Comparison of ENCODE assay signal across 12 cellular contexts in the genomic region with DNA sequence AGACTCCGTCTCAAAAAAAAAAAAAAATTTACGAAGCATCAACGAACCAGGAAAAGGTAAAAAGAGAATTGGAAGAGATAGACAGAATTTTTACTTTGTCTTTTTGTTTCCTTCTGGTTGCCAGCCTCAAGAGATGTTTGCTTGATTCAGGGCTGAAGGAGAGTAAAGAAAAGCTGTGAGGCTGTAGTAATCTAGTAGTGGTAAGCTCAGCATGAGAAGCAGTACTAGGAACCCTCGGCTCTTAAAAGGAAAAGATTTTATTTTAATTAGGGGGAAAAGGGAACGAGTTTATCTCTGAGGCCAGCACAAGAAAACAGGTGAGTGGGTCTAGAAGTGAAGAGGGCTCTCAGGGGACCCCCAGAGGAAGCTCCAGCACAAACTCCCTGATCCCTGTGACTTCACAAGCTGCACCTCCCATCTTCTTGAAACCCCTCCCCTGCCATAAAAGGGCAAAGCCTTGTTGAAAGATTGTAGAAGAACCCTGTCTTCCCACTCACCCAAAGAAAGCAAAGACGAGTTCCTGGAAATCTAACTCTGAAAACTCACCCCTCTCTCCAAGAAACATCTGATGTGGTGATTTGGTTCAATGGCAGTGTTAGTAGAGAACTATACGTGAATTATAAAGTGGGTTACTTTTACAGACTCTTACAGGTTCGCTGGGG. TPM values are rescaled to one million over a fixed set of nuclear protein-coding genes. Genes with fewer than 3 reads are reported as not detected.
DNase-seq lines count a peak whose midpoint lies in the region; ATAC-seq and TF ChIP-seq lines count a peak whose summit lies in the region.
"Had no signal": no experiment of that assay in that cellular context is flagged by ENCODE, and none has a peak within 500 bp of the region (broad histone marks: within the 10 kb centered on the region; RNA-seq: fewer than 3 reads in every experiment).

No MANE protein-coding gene starts in this region.

- H3K36me3 Mint-ChIP-seq in activated CD4-positive, alpha-beta memory T cell treated with anti-CD3 and anti-CD28 coated beads for 36 hours, result no peaks in the 10 kb centered on the region
- no peaks in the 10 kb centered on the region for H3K36me3 Mint-ChIP-seq in endothelial cell (ENCODE audit: low read depth, unreplicated experiment)

- no peaks in the 10 kb centered on the region for H3K4me1 ChIP-seq in stomach smooth muscle (ENCODE audit: control insufficient read depth, insufficient read depth, low read length)

- no peak overlapping the region for H3K9ac ChIP-seq in stomach smooth muscle (ENCODE audit: low read length in 2 of 2)

- H3K27ac Mint-ChIP-seq in activated CD4-positive, alpha-beta memory T cell treated with anti-CD3 and anti-CD28 coated beads for 36 hours, result peak overlapping the region; percentile 80
- peak overlapping the region; percentile 67 for H3K27ac Mint-ChIP-seq in endothelial cell (ENCODE audit: unreplicated experiment)

- H3K4me1 Mint-ChIP-seq in activated CD4-positive, alpha-beta memory T cell treated with anti-CD3 and anti-CD28 coated beads for 36 hours (ENCODE audit: low read depth), result peaks cover 63% of the 10 kb centered on the region
- peaks cover 20% of the 10 kb centered on the region for H3K4me1 Mint-ChIP-seq in endothelial cell (ENCODE audit: unreplicated experiment)

- H3K36me3 ChIP-seq in stomach smooth muscle (ENCODE audit: control insufficient read depth in 2 of 2, insufficient read depth in 2 of 2, low read length in 2 of 2), result no peaks in the 10 kb centered on the region
- H3K36me3 ChIP-seq: MG63 had no signal

- POLR2A ChIA-PET in activated CD4-positive, alpha-beta memory T cell treated with anti-CD3 and anti-CD28 coated beads for 36 hours (lab: Charles Lee), result no interaction called here

- CTCF ChIA-PET in activated CD4-positive, alpha-beta memory T cell treated with anti-CD3 and anti-CD28 coated beads for 36 hours (lab: Charles Lee), result interaction anchor here (0.6 to 1.4 kb wide), 3 partner anchors 56 to 204 kb away, joined by 3 to 5 read pairs (median 3); no protein-coding TSS in a partner anchor

- TF ChIP-seq CTCF in endothelial cell (IDR thresholded peaks at IDR 0.05; ENCODE audit: unreplicated experiment), result no peak

- H3K4me3 ChIP-seq in stomach smooth muscle (ENCODE audit: low read length in 2 of 2), result no peak overlapping the region
- H3K4me3 ChIP-seq: MG63 had no signal

- H3K4me3 Mint-ChIP-seq in activated CD4-positive, alpha-beta memory T cell treated with anti-CD3 and anti-CD28 coated beads for 36 hours, result peak overlapping the region; percentile 61
- no peak overlapping the region for H3K4me3 Mint-ChIP-seq in endothelial cell (ENCODE audit: unreplicated experiment)

- H3K9me3 ChIP-seq in stomach smooth muscle (ENCODE audit: control insufficient read depth in 2 of 2, low read length in 2 of 2), result no peaks in the 10 kb centered on the region
- H3K9me3 ChIP-seq: MG63 had no signal

- peak overlapping the region; percentile 26 for H3K27ac ChIP-seq in stomach smooth muscle (ENCODE audit: low read length)
- H3K27ac ChIP-seq: HL-60 had no signal

- ATAC-seq in GM18520 (IDR thresholded peaks at IDR 0.05; ENCODE audit: unreplicated experiment), result no peak
- ATAC-seq: left cardiac atrium had no signal

- intact Hi-C loops in activated CD4-positive, alpha-beta memory T cell treated with anti-CD3 and anti-CD28 coated beads for 36 hours (cut with micrococcal nuclease), result loop anchor here (1.0 to 10.0 kb wide), 3 partner anchors 13 to 1470 kb away; no protein-coding TSS in a partner anchor

- no peaks in the 10 kb centered on the region for H3K27me3 ChIP-seq in stomach smooth muscle (ENCODE audit: control insufficient read depth in 1 of 2, insufficient read depth in 2 of 2, low read length in 2 of 2)
- H3K27me3 ChIP-seq: MG63 had no signal

- peak; percentile 27 for DNase-seq in activated naive CD4-positive, alpha-beta T cell treated with Interleukin-2 at 50 U/mL for 16 hours
- DNase-seq in activated naive CD4-positive, alpha-beta T cell treated with anti-CD3 and anti-CD28 coated beads, Interleukin-2, amount 50 U/mL, for 16 hours, result no peak
- DNase-seq in activated CD4-positive, alpha-beta memory T cell treated with anti-CD3 and anti-CD28 coated beads for 36 hours, result peak; percentile 42
- DNase-seq in endothelial cell (ENCODE audit: low spot score), result no peak
- DNase-seq in activated CD8-positive, alpha-beta memory T cell treated with anti-CD3 and anti-CD28 coated beads, Interleukin-2, amount 50 U/mL, for 4 hours, result no peak
- no peak for DNase-seq in DMS153 treated with DMSO at 0.1 percent for 48 hours (lab: John Stamatoyannopoulos, UW; ENCODE audit: unreplicated experiment)
- DNase-seq: left cardiac atrium, MG63, NCI-H226 had no signal

- H3K9me3 Mint-ChIP-seq in activated CD4-positive, alpha-beta memory T cell treated with anti-CD3 and anti-CD28 coated beads for 36 hours, result no peaks in the 10 kb centered on the region
- no peaks in the 10 kb centered on the region for H3K9me3 Mint-ChIP-seq in endothelial cell (ENCODE audit: unreplicated experiment)

- H3K27me3 Mint-ChIP-seq in activated CD4-positive, alpha-beta memory T cell treated with anti-CD3 and anti-CD28 coated beads for 36 hours, result no peaks in the 10 kb centered on the region
- H3K27me3 Mint-ChIP-seq in endothelial cell (ENCODE audit: unreplicated experiment), result no peaks in the 10 kb centered on the region

RNA-seq across cellular contexts. Expression of gene RBMS1, which starts 8.6 kb away (rescaled TPM):
- 10 to 100 TPM; 37.9 to 40.0 TPM for total RNA-seq in activated CD4-positive, alpha-beta memory T cell treated with anti-CD3 and anti-CD28 coated beads for 36 hours
- total RNA-seq in endothelial cell (ENCODE audit: unreplicated experiment), result 136 TPM

Comparison
In these comparisons a context has a peak if more than half of its experiments do, and no peak if none do; other contexts are left out.
1. DNase-seq: peak in activated naive CD4-positive, alpha-beta T cell treated with Interleukin-2 at 50 U/mL for 16 hours (single experiment) and activated CD4-positive, alpha-beta memory T cell treated with anti-CD3 and anti-CD28 coated beads for 36 hours (single experiment); none in activated naive CD4-positive, alpha-beta T cell treated with anti-CD3 and anti-CD28 coated beads, Interleukin-2, amount 50 U/mL, for 16 hours (single experiment), endothelial cell (single experiment), activated CD8-positive, alpha-beta memory T cell treated with anti-CD3 and anti-CD28 coated beads, Interleukin-2, amount 50 U/mL, for 4 hours (single experiment) and DMS153 treated with DMSO at 0.1 percent for 48 hours (single experiment).